In the genomic region with DNA sequence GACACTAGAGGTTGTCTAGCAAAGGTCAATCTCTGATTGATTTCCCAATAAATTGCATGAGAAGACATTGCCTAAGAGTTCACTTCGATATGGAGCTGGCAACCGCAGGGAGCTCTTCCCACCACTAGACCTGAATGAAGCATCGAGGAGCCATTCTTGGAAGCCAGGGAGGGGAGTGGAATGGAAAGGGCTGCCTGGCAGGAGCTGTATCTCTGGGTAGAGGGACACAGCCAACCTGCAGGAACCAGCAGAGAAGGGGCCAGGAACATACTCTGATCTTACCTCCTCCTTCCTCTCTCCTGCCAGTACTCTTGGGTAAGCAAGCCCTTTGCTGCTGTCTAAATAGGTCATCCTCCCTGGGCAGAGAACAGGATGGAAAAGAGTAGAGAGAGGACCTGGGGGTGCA, we compare ENCODE assay signal across 15 cellular contexts.
DNase-seq lines count a peak whose midpoint lies in the region; ATAC-seq and TF ChIP-seq lines count a peak whose summit lies in the region.
"Had no signal": no experiment of that assay in that cellular context is flagged by ENCODE, and none has a peak within 500 bp of the region (broad histone marks: within the 10 kb centered on the region; RNA-seq: fewer than 3 reads in every experiment).

No MANE protein-coding gene starts in this region.

- 78 to 80% methylated on average over 1 to 3 of the region's 3 CpGs for WGBS in esophagus squamous epithelium, 2 donors

- H3K27ac ChIP-seq in esophagus squamous epithelium, result peak overlapping the region in 3 of 4 donors; percentile 58 to 66 (median 63)
- H3K27ac ChIP-seq: C4-2B, psoas muscle, RWPE1, uterus had no signal

- H3K9me3 ChIP-seq in esophagus squamous epithelium, result no peaks in the 10 kb centered on the region
- H3K9me3 ChIP-seq: psoas muscle, uterus had no signal

- H3K4me3 ChIP-seq in esophagus squamous epithelium, result no peak overlapping the region
- H3K4me3 ChIP-seq: psoas muscle, uterus had no signal

- H3K27me3 ChIP-seq in esophagus squamous epithelium, result no peaks in the 10 kb centered on the region
- H3K27me3 ChIP-seq: uterus had no signal

- TF ChIP-seq CTCF in esophagus squamous epithelium (IDR thresholded peaks at IDR 0.05), result no peak

- intact Hi-C loops in esophagus squamous epithelium (cut with DNase I), result no loop called here
- intact Hi-C loops in sciatic nerve (cut with DNase I), result no loop called here

- DNase-seq in H4 (ENCODE audit: low spot score) (peak; percentile 37), NCI-H69 (lab: John Stamatoyannopoulos, UW) (peak; percentile 78), esophagus squamous epithelium (lab: John Stamatoyannopoulos, UW) (no peak), sciatic nerve (ENCODE audit: low spot score) (no peak), COLO668 (lab: John Stamatoyannopoulos, UW; ENCODE audit: unreplicated experiment) (no peak), HK-2 (ENCODE audit: unreplicated experiment) (no peak)
- no peak for DNase-seq in activated CD4-positive, alpha-beta T cell treated with anti-CD3 and anti-CD28 coated beads for 48 hours
- DNase-seq: activated CD8-positive, alpha-beta T cell treated with anti-CD3 and anti-CD28 coated beads for 36 hours; activated naive CD4-positive, alpha-beta T cell; MV-4-11; psoas muscle; T-helper 9 cell; uterus had no signal

- peak; percentile 7 for ATAC-seq in sciatic nerve
- ATAC-seq: activated CD8-positive, alpha-beta T cell treated with anti-CD3 and anti-CD28 coated beads for 36 hours had no signal

- no peak for TF ChIP-seq POLR2A in esophagus squamous epithelium (IDR thresholded peaks at IDR 0.05)

- H3K36me3 ChIP-seq in esophagus squamous epithelium, result no peaks in the 10 kb centered on the region
- H3K36me3 ChIP-seq: uterus had no signal

- H3K4me1 ChIP-seq in esophagus squamous epithelium, result peaks cover 17 to 55% (median 38%) of the 10 kb centered on the region in 3 donors

Comparison
In these comparisons a context has a peak if more than half of its experiments do, and no peak if none do; other contexts are left out.
1. DNase-seq: peak in H4 (single experiment) and NCI-H69 (single experiment); none in esophagus squamous epithelium (single experiment), sciatic nerve (single experiment), activated CD4-positive, alpha-beta T cell treated with anti-CD3 and anti-CD28 coated beads for 48 hours (single experiment), COLO668 (single experiment) and HK-2 (single experiment).